ENCODE assay signal across 27 cellular contexts in genomic region chr15:91228890-91229289, GRCh38.
"Had no signal": no experiment of that assay in that cellular context is flagged by ENCODE, and none has a peak within 500 bp of the region (broad histone marks: within the 10 kb centered on the region; RNA-seq: fewer than 3 reads in every experiment).

No MANE protein-coding gene starts in this region.

- H3K36me3 ChIP-seq: Peyer's patch, SJCRH30, WERI-Rb-1 had no signal

- ATAC-seq: activated CD8-positive, alpha-beta memory T cell treated with anti-CD3 and anti-CD28 coated beads, Interleukin-2, amount 10 ng/mL, durations not matched to agents 7 days and 5 days; activated naive CD8-positive, alpha-beta T cell treated with anti-CD3 and anti-CD28 coated beads, Interleukin-2, amount 50 U/mL, for 24 hours; PC-3 had no signal

- H3K27me3 ChIP-seq: Peyer's patch had no signal

- H3K4me1 ChIP-seq: Peyer's patch, SJCRH30 had no signal

- H3K9me3 ChIP-seq: Peyer's patch, SJCRH30 had no signal

- DNase-seq: activated CD4-positive, alpha-beta memory T cell treated with anti-CD3 and anti-CD28 coated beads, Interleukin-2, amount 10 ng/mL, durations not matched to agents 7 days and 5 days; activated CD4-positive, alpha-beta T cell treated with anti-CD3 and anti-CD28 coated beads for 1 hour; activated CD4-positive, alpha-beta T cell treated with anti-CD3 and anti-CD28 coated beads for 48 hours; activated CD4-positive, CD25-positive, alpha-beta regulatory T cell; activated CD8-positive, alpha-beta memory T cell treated with anti-CD3 and anti-CD28 coated beads for 24 hours; activated CD8-positive, alpha-beta memory T cell treated with anti-CD3 and anti-CD28 coated beads, Interleukin-2, amount 10 ng/mL, durations not matched to agents 7 days and 5 days; activated CD8-positive, alpha-beta memory T cell treated with anti-CD3 and anti-CD28 coated beads, Interleukin-2, amount 50 U/mL, for 48 hours; activated effector memory CD4-positive, alpha-beta T cell treated with Interleukin-2 at 50 U/mL for 16 hours; activated naive CD4-positive, alpha-beta T cell treated with anti-CD3 and anti-CD28 coated beads, Interleukin-2, amount 10 ng/mL, durations not matched to agents 7 days and 5 days; activated naive CD8-positive, alpha-beta T cell treated with anti-CD3 and anti-CD28 coated beads, Interleukin-2, amount 50 U/mL, for 24 hours; activated T-cell treated with anti-CD3 and anti-CD28 coated beads, Interleukin-2, amount 50 U/mL, for 48 hours; anterior cingulate cortex; Karpas-422; KBM-7; NCI-H1105; NCI-H1930; NCI-H226; NCI-H446 treated with DMSO at 0.1 percent for 48 hours; NCI-H524; NK-92 treated with Interleukin-12 subunit alpha and Interleukin-12 subunit beta, amount 100 ng/mL, for 24 hours; PC-3; Peyer's patch; RPMI8226; SJCRH30; T1000; WERI-Rb-1 had no signal

- H3K27ac ChIP-seq: Peyer's patch, SJCRH30, SK-N-MC, WERI-Rb-1 had no signal

- H3K4me3 ChIP-seq: Peyer's patch, SJCRH30, SK-N-MC had no signal
